ENCODE assay signal across 7 cellular contexts in the genomic region with DNA sequence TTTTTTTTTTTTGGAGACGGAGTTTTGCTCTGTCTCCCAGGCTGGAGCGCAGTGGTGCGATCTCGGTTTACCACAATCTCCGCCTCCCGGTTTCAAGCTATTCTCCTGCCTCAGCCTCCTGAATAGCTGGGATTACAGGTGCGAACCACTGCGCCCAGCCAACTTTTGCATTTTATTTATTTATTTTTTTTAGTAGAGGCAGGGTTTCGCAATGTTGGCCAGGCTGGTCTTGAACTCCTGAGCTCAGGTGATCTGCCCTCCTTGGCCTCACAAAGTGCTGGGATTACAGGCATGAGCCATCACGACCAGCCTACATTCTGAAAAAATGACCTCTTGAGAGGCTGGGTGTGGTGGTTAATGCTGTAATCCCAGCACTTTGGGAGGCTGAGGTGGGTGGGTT.
DNase-seq lines count a peak whose midpoint lies in the region; ATAC-seq, FAIRE-seq and TF ChIP-seq lines count a peak whose summit lies in the region.
"Not testable (repeated sequence)": the region's sequence is repeated elsewhere in the genome, so short reads cannot be mapped to it uniquely, and the experiment has no call there.

No MANE protein-coding gene starts in this region.

- H3K9me3 ChIP-seq in OCI-LY1 (ENCODE audit: low read length); endothelial cell of umbilical vein (replicated peaks; ENCODE audit: control insufficient read depth, insufficient read depth, low read length); heart right ventricle; lower lobe of right lung; psoas muscle; subcutaneous abdominal adipose tissue (ENCODE audit: control insufficient read depth in 5 of 5, low read length in 5 of 5); upper lobe of left lung: not testable (repeated sequence)

- H2AFZ ChIP-seq in OCI-LY1 (ENCODE audit: low read length); endothelial cell of umbilical vein (ENCODE audit: low read depth, low read length): not testable (repeated sequence)

- H3K4me2 ChIP-seq in OCI-LY1 (ENCODE audit: low read length); endothelial cell of umbilical vein (ENCODE audit: insufficient read depth, low read length): not testable (repeated sequence)

- not testable (repeated sequence) for H3K9me1 ChIP-seq in endothelial cell of umbilical vein (replicated peaks; ENCODE audit: control insufficient read depth, extremely low read depth, insufficient read depth, low read length)

- intact Hi-C loops in endothelial cell of umbilical vein (cut with micrococcal nuclease); lower lobe of right lung (cut with DNase I); psoas muscle (cut with DNase I): not testable (repeated sequence)
- intact Hi-C loops in heart right ventricle (cut with DNase I), result loop anchor here in 4 of 10 donors (2.0 to 10.0 kb wide), 5 partner anchors 200 to 244 kb away; a partner anchor contains a TSS

- not testable (repeated sequence) for H3K79me2 ChIP-seq in OCI-LY1 (ENCODE audit: insufficient read depth, low read length); endothelial cell of umbilical vein (ENCODE audit: control insufficient read depth, insufficient read depth, low read length)

- H3K27ac ChIP-seq in OCI-LY1 (ENCODE audit: low read depth, low read length, poor library complexity, severe bottlenecking) (peak overlapping the region; percentile 61), endothelial cell of umbilical vein (ENCODE audit: insufficient read depth, low read depth, low read length) (peak overlapping the region; percentile 64), heart right ventricle (peak overlapping the region in 9 of 10 donors; percentile 55 to 86 (median 68)), lower lobe of right lung (peak overlapping the region; percentile 64), psoas muscle (peak overlapping the region; percentile 54), subcutaneous abdominal adipose tissue (ENCODE audit: low read depth, low read length) (peak overlapping the region; percentile 58), upper lobe of left lung (peak overlapping the region; percentile 52 to 67 (median 54))

- WGBS in heart right ventricle, 2 donors, result 92 to 93% methylated on average over 10 of the region's 10 CpGs
- 90 to 94% (median 91%) methylated on average over 10 of the region's 10 CpGs for WGBS in psoas muscle, 3 donors
- 91 to 93% methylated on average over 10 of the region's 10 CpGs for WGBS in upper lobe of left lung, 2 donors

- POLR2A ChIA-PET in endothelial cell of umbilical vein (lab: Charles Lee), result interaction anchor here (1.4 kb wide), 1 partner anchor 232 kb away, joined by 3 read pairs; no protein-coding TSS in a partner anchor

- not testable (repeated sequence) for H3K9me2 ChIP-seq in OCI-LY1 (ENCODE audit: low read depth, low read length)

- not testable (repeated sequence) for TF ChIP-seq POLR2A in endothelial cell of umbilical vein (IDR thresholded peaks at IDR 0.05; ENCODE audit: low read depth, low read length); upper lobe of left lung (IDR thresholded peaks at IDR 0.05)

- H3K9ac ChIP-seq in OCI-LY1 (ENCODE audit: low read length); subcutaneous abdominal adipose tissue (ENCODE audit: low read length in 5 of 5): not testable (repeated sequence)
- peak overlapping the region; percentile 43 for H3K9ac ChIP-seq in endothelial cell of umbilical vein (replicated peaks; ENCODE audit: extremely low read depth, insufficient read depth, low read length)

- H3K27me3 ChIP-seq in OCI-LY1 (ENCODE audit: insufficient read depth, low read length); endothelial cell of umbilical vein (ENCODE audit: control insufficient read depth in 2 of 2, insufficient read depth in 2 of 2, low read length in 2 of 2); heart right ventricle; lower lobe of right lung (ENCODE audit: low read depth); psoas muscle (ENCODE audit: insufficient read depth in 3 of 3, low read length in 2 of 3); subcutaneous abdominal adipose tissue (ENCODE audit: control insufficient read depth in 5 of 5, insufficient read depth in 4 of 5, low read length in 5 of 5); upper lobe of left lung: not testable (repeated sequence)

- H3F3A ChIP-seq in OCI-LY1 (ENCODE audit: insufficient read depth, low read length), result not testable (repeated sequence)

- DNase-seq in endothelial cell of umbilical vein (ENCODE audit: low read depth, low spot score); heart right ventricle; lower lobe of right lung; psoas muscle; upper lobe of left lung: not testable (repeated sequence)

- not testable (repeated sequence) for FAIRE-seq in endothelial cell of umbilical vein (lab: Jason Lieb, UNC)

- not testable (repeated sequence) for H3K4me3 ChIP-seq in OCI-LY1 (ENCODE audit: low read depth, low read length, poor library complexity, severe bottlenecking); endothelial cell of umbilical vein (replicated peaks in 1 of 3; ENCODE audit: insufficient read depth in 1 of 3, low read depth in 1 of 3, low read length in 3 of 3); heart right ventricle; lower lobe of right lung; psoas muscle; subcutaneous abdominal adipose tissue (ENCODE audit: low read depth in 1 of 5, low read length in 5 of 5); upper lobe of left lung

- not testable (repeated sequence) for BruUV-seq in endothelial cell of umbilical vein (replicated peaks; lab: Mats Ljungman, UMichigan)

- not testable (repeated sequence) for TF ChIP-seq EP300 in upper lobe of left lung (IDR thresholded peaks at IDR 0.05)

- not testable (repeated sequence) for H4K20me1 ChIP-seq in OCI-LY1 (ENCODE audit: insufficient read depth, low read length); endothelial cell of umbilical vein (replicated peaks; ENCODE audit: control insufficient read depth, extremely low read depth, insufficient read depth, low read length)

- TF ChIP-seq CTCF in OCI-LY1 (IDR thresholded peaks at IDR 0.05; ENCODE audit: low read length); endothelial cell of umbilical vein (IDR thresholded peaks at IDR 0.05; ENCODE audit: extremely low read depth in 1 of 2, insufficient read depth in 1 of 2, low read depth in 1 of 2, low read length in 2 of 2); heart right ventricle (IDR thresholded peaks at IDR 0.05); lower lobe of right lung (IDR thresholded peaks at IDR 0.05); psoas muscle (IDR thresholded peaks at IDR 0.05); upper lobe of left lung (IDR thresholded peaks at IDR 0.05): not testable (repeated sequence)

- not testable (repeated sequence) for H3K36me3 ChIP-seq in OCI-LY1 (ENCODE audit: insufficient read depth, low read length); endothelial cell of umbilical vein (ENCODE audit: control insufficient read depth in 2 of 2, extremely low read depth in 1 of 2, insufficient read depth in 2 of 2, low read length in 2 of 2); heart right ventricle; lower lobe of right lung; psoas muscle (ENCODE audit: insufficient read depth in 1 of 2, low read depth in 1 of 2); subcutaneous abdominal adipose tissue (ENCODE audit: control insufficient read depth in 5 of 5, insufficient read depth in 5 of 5, low read length in 5 of 5); upper lobe of left lung

- dilution Hi-C loops in endothelial cell of umbilical vein (cut with MboI; ENCODE audit: extremely low pct_ligation_motif_present, low sequenced_read_pairs), result not testable (repeated sequence)

- H3K4me1 ChIP-seq in OCI-LY1 (ENCODE audit: insufficient read depth, low read length, severe bottlenecking) (peaks cover 66% of the 10 kb centered on the region), endothelial cell of umbilical vein (ENCODE audit: control insufficient read depth, extremely low read depth, insufficient read depth, low read length) (peaks cover 25% of the 10 kb centered on the region), heart right ventricle (peaks cover 11 to 74% (median 35%) of the 10 kb centered on the region in 9 donors), lower lobe of right lung (peaks cover 45% of the 10 kb centered on the region), psoas muscle (peaks cover 13% of the 10 kb centered on the region), subcutaneous abdominal adipose tissue (ENCODE audit: control insufficient read depth in 5 of 5, insufficient read depth in 5 of 5, low read length in 5 of 5) (peaks cover 3 to 24% (median 23%) of the 10 kb centered on the region in 5 donors), upper lobe of left lung (peaks cover 20 to 35% (median 24%) of the 10 kb centered on the region in 4 donors)

- ATAC-seq in heart right ventricle (peak in 5 of 8 donors; percentile 2 to 28 (median 4)), psoas muscle (peak in 2 of 4 donors; percentile 7 to 11), upper lobe of left lung (ENCODE audit: low FRiP score in 2 of 2) (peak in 1 of 2 donors; percentile 39)
- not testable (repeated sequence) for ATAC-seq in lower lobe of right lung

- CTCF ChIA-PET in endothelial cell of umbilical vein (lab: Charles Lee), result interaction anchor here (1.2 to 2.0 kb wide), 3 partner anchors 9 to 608 kb away, joined by 4 to 9 read pairs (median 6); no protein-coding TSS in a partner anchor
